In the genomic region with DNA sequence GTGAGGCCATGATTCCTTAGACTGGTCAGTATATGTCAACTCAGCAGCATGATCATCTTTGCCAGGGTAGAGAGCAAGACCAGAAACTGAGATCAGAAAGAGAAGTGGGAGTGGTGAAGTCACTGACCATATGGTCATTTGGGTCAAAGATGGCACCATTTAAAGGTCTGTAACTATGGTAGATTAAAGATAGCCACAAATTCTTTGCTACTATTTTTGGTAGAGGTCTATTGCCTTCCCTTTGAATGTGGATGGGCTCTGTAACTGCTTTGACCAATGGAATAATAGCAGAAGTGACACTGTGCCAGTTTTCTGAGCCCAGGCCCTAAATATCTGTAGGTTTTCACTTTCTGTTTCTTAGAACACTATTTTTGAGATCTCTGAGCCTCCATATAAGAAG, we compare ENCODE assay signal across 14 cellular contexts.
DNase-seq lines count a peak whose midpoint lies in the region; ATAC-seq, FAIRE-seq and TF ChIP-seq lines count a peak whose summit lies in the region.
"Had no signal": no experiment of that assay in that cellular context is flagged by ENCODE, and none has a peak within 500 bp of the region (broad histone marks: within the 10 kb centered on the region; RNA-seq: fewer than 3 reads in every experiment).

No MANE protein-coding gene starts in this region.

- intact Hi-C loops in GM12878 (cut with micrococcal nuclease; ENCODE audit: unreplicated experiment) (no loop called here), transverse colon (cut with DNase I; ENCODE audit: low total_unique reads) (no loop called here), stomach (cut with DNase I; ENCODE audit: low total_unique reads) (no loop called here)

- no peaks in the 10 kb centered on the region for H3K36me3 ChIP-seq in GM12878 (ENCODE audit: control insufficient read depth in 2 of 2, insufficient read depth in 2 of 2, low read length in 1 of 2)
- H3K36me3 ChIP-seq in H7 (replicated peaks; ENCODE audit: control insufficient read depth, insufficient read depth, low read length) = no peaks in the 10 kb centered on the region
- no peaks in the 10 kb centered on the region for H3K36me3 ChIP-seq in transverse colon
- no peaks in the 10 kb centered on the region for H3K36me3 ChIP-seq in stomach
- H3K36me3 ChIP-seq: BLaER1 had no signal

- H3K9ac ChIP-seq in GM12878 (ENCODE audit: control insufficient read depth, insufficient read depth, low read length) = no peak overlapping the region
- H3K9ac ChIP-seq: BLaER1 had no signal

- H3K27ac ChIP-seq in GM12878 (ENCODE audit: control insufficient read depth, insufficient read depth) = no peak overlapping the region; the same call in 1 of the 2 replicates
- no peak overlapping the region for H3K27ac ChIP-seq in transverse colon
- no peak overlapping the region for H3K27ac ChIP-seq in stomach
- H3K27ac ChIP-seq: BLaER1 had no signal

- TF ChIP-seq EP300 in GM12878 (IDR thresholded peaks at IDR 0.05; ENCODE audit: borderline replicate concordance in 1 of 2, control insufficient read depth in 1 of 2, low read depth in 2 of 2, low read length in 2 of 2) (no peak), transverse colon (IDR thresholded peaks at IDR 0.05; ENCODE audit: low read depth) (no peak), stomach (IDR thresholded peaks at IDR 0.05) (no peak)

- H2AFZ ChIP-seq in GM12878 (ENCODE audit: control insufficient read depth, low read depth, low read length) = no peak overlapping the region; the same call in 1 of the 2 replicates

- RAD21 ChIA-PET in GM12878 (lab: Charles Lee; ENCODE audit: unreplicated experiment) = interaction anchor here (1.1 kb wide), 1 partner anchor 20 kb away, joined by 6 read pairs; no protein-coding TSS in a partner anchor

- H4K20me1 ChIP-seq in GM12878 (ENCODE audit: control insufficient read depth, insufficient read depth) = no peaks in the 10 kb centered on the region
- H4K20me1 ChIP-seq: BLaER1 had no signal

- no peak overlapping the region for H3K4me3 ChIP-seq in GM12878
- no peak overlapping the region for H3K4me3 ChIP-seq in H7 (ENCODE audit: insufficient read depth, low read depth, low read length)
- no peak overlapping the region for H3K4me3 ChIP-seq in transverse colon
- H3K4me3 ChIP-seq in stomach = no peak overlapping the region
- H3K4me3 ChIP-seq: BLaER1 had no signal

- POLR2A ChIA-PET in GM12878 (lab: Charles Lee) = no interaction called here

- no peak for DNase-seq in GM12878 (ENCODE audit: low read depth, low spot score)
- DNase-seq in H7 = no peak
- DNase-seq in transverse colon = no peak
- DNase-seq in stomach = no peak
- DNase-seq: activated CD4-positive, alpha-beta T cell treated with anti-CD3 and anti-CD28 coated beads for 36 hours; activated T-cell treated with anti-CD3 and anti-CD28 coated beads, Interleukin-2, amount 50 U/mL, for 1 hour; NCI-H1694 treated with DMSO at 0.1 percent for 48 hours; NCI-H82 had no signal

- H3K79me2 ChIP-seq in GM12878 (ENCODE audit: control insufficient read depth, insufficient read depth, low read length) = no peaks in the 10 kb centered on the region

- no peak for TF ChIP-seq RAD21 in GM12878 (IDR thresholded peaks at IDR 0.05; ENCODE audit: insufficient read depth, low read depth, low read length)

- H3K4me2 ChIP-seq in GM12878 (ENCODE audit: control insufficient read depth, insufficient read depth) = peak overlapping the region; percentile 54
- H3K4me2 ChIP-seq: BLaER1 had no signal

- TF ChIP-seq CTCF in GM12878 (IDR thresholded peaks at IDR 0.05 in 2 of 3, conservative IDR thresholded peaks at IDR 0.05 in 1 of 3; ENCODE audit: control insufficient read depth in 2 of 3, extremely low read depth in 1 of 3, insufficient read depth in 1 of 3, low read depth in 3 of 3, low read length in 3 of 3) = no peak
- TF ChIP-seq CTCF in transverse colon (IDR thresholded peaks at IDR 0.05) = no peak
- no peak for TF ChIP-seq CTCF in stomach (IDR thresholded peaks at IDR 0.05)

- SMC1A ChIA-PET in GM12878 (lab: Charles Lee; ENCODE audit: uncharacterized antibody, unreplicated experiment) = interaction anchor here (0.7 kb wide), 1 partner anchor 20 kb away, joined by 3 read pairs; no protein-coding TSS in a partner anchor

- TF ChIP-seq POLR2A in GM12878 (IDR thresholded peaks at IDR 0.05; ENCODE audit: low read depth, low read length) (no peak), transverse colon (IDR thresholded peaks at IDR 0.05) (no peak), stomach (IDR thresholded peaks at IDR 0.05) (no peak)

- BruUV-seq in GM12878 (replicated peaks; lab: Mats Ljungman, UMichigan) = no TSS peak

- in situ Hi-C loops in GM12878 (cut with MboI) = no loop called here
- in situ Hi-C loops in transverse colon (cut with MboI; ENCODE audit: low pct_ligation_motif_present in 1 of 4, low pct_unique_long_range_greater_than_20kb in 1 of 4, low sequenced_read_pairs in 3 of 4) = no loop called here

- H3K27me3 ChIP-seq in GM12878 (replicated peaks in 1 of 2; ENCODE audit: control insufficient read depth in 2 of 2, insufficient read depth in 2 of 2, low read length in 1 of 2) (no peaks in the 10 kb centered on the region), H7 (ENCODE audit: control insufficient read depth, insufficient read depth, low read length) (no peaks in the 10 kb centered on the region), transverse colon (no peaks in the 10 kb centered on the region), stomach (no peaks in the 10 kb centered on the region)
- H3K27me3 ChIP-seq: BLaER1 had no signal

- peaks cover 12% of the 10 kb centered on the region for H3K4me1 ChIP-seq in GM12878 (ENCODE audit: control insufficient read depth, insufficient read depth, low read length)
- H3K4me1 ChIP-seq in transverse colon = no peaks in the 10 kb centered on the region
- no peaks in the 10 kb centered on the region for H3K4me1 ChIP-seq in stomach
- H3K4me1 ChIP-seq: BLaER1 had no signal

- H3K9me3 ChIP-seq in GM12878 (replicated peaks; ENCODE audit: control insufficient read depth, insufficient read depth, low read length) (no peaks in the 10 kb centered on the region; the same call in 2 of the 3 replicates), transverse colon (peaks cover 0 to 3% of the 10 kb centered on the region in 2 donors), stomach (peaks cover 0 to 5% (median 0%) of the 10 kb centered on the region in 4 donors)
- H3K9me3 ChIP-seq: BLaER1 had no signal

- no peak for FAIRE-seq in GM12878 (lab: Jason Lieb, UNC)
- FAIRE-seq: keratinocyte had no signal

- CTCF ChIA-PET in GM12878 (lab: Yijun Ruan, JAX) = interaction anchor here (1.5 kb wide), 1 partner anchor 20 kb away, joined by 3 read pairs; no protein-coding TSS in a partner anchor

- ATAC-seq in GM19025 (IDR thresholded peaks at IDR 0.05; ENCODE audit: low read depth, unreplicated experiment) = peak; percentile 75
- peak; percentile 48 for ATAC-seq in GM21619 (IDR thresholded peaks at IDR 0.05; ENCODE audit: unreplicated experiment)
- peak; percentile 62 for ATAC-seq in HG03064 (IDR thresholded peaks at IDR 0.05; ENCODE audit: low read depth, unreplicated experiment)
- peak; percentile 96 for ATAC-seq in GM12878
- ATAC-seq in HG02870 (IDR thresholded peaks at IDR 0.05; ENCODE audit: unreplicated experiment) = no peak
- ATAC-seq: activated CD4-positive, alpha-beta T cell treated with anti-CD3 and anti-CD28 coated beads for 36 hours had no signal

TF ChIP-seq in GM12878, 131 proteins besides CTCF, POLR2A, EP300 and RAD21:
- TF ChIP-seq BCL11A (IDR thresholded peaks at IDR 0.05; ENCODE audit: low read depth, low read length) = 0 out of 2 replicates have a peak, but pooled peaks have one; percentile 4
- TF ChIP-seq SPI1 (IDR thresholded peaks at IDR 0.05; ENCODE audit: borderline replicate concordance, insufficient read depth, low read depth, low read length) = peak; percentile 56; the same call in 1 of the 2 replicates
- no peak for TF ChIP-seq NR2C2 (IDR thresholded peaks at IDR 0.05; ENCODE audit: borderline replicate concordance, control insufficient read depth, insufficient read length, low read depth)
- TF ChIP-seq, protein P1, sequence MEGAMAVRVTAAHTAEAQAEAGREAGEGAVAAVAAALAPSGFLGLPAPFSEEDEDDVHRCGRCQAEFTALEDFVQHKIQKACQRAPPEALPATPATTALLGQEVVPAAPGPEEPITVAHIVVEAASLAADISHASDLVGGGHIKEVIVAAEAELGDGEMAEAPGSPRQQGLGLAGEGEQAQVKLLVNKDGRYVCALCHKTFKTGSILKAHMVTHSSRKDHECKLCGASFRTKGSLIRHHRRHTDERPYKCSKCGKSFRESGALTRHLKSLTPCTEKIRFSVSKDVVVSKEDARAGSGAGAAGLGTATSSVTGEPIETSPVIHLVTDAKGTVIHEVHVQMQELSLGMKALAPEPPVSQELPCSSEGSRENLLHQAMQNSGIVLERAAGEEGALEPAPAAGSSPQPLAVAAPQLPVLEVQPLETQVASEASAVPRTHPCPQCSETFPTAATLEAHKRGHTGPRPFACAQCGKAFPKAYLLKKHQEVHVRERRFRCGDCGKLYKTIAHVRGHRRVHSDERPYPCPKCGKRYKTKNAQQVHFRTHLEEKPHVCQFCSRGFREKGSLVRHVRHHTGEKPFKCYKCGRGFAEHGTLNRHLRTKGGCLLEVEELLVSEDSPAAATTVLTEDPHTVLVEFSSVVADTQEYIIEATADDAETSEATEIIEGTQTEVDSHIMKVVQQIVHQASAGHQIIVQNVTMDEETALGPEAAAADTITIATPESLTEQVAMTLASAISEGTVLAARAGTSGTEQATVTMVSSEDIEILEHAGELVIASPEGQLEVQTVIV (IDR thresholded peaks at IDR 0.05; ENCODE audit: borderline replicate concordance, partially characterized antibody) = no peak
- peak; percentile 24; the same call in 1 of the 2 replicates for TF ChIP-seq RUNX3 (IDR thresholded peaks at IDR 0.05; ENCODE audit: low read length)
